Comparison of ENCODE assay signal across 8 cellular contexts in the genomic region with DNA sequence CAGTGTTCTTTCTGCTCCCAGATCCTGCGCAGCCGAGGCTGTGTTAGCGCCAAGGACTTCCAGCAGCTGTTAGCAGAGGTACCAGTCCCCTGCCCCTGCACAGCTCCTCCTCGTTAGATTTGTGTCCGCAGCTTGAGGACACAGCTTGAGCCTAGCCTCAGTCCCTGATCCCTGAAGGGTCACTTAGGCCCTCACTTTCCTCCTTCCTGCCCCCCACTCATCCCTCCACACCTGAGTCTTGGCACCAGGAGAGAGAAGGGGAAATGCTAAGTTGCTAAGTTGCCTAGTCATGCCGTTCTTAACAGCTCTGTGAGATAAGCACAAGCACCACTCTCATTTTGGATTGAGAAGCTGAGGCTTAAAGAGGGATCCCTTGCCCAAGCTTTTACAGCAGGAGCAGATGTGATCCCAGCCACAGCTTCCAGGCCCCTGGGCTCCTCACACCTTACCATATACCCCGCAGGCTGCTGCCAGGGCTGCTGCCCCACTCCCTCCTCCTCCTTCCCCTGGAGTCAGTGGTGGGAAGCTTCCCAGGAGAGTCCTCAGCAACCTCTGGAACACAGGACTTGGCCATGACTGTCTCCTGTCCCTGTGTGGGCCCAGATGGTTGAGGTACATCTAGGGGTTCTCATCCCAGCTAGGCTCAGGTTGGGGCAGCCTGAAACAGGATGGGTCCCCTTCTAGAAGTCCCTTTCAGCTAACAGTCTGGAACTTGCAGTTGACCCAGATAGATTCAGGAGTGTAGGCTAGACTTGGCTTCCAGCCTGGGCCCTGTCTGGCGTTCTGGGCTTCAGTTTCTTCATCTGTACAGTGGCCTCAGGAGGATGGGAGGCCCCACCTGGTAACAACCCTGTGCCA. TPM values are rescaled to one million over a fixed set of nuclear protein-coding genes. Genes with fewer than 3 reads are reported as not detected.
DNase-seq lines count a peak whose midpoint lies in the region; ATAC-seq and TF ChIP-seq lines count a peak whose summit lies in the region.

No MANE protein-coding gene starts in this region.

- H3K27ac ChIP-seq in AG04450 (ENCODE audit: low read depth, low read length), result peak overlapping the region; percentile 90
- H3K27ac ChIP-seq in HUES6 (ENCODE audit: low read depth, low read length), result no peak overlapping the region
- H3K27ac ChIP-seq in lung (ENCODE audit: low read depth in 1 of 2, low read length in 1 of 2), result peak overlapping the region in 1 of 2 donors; percentile 98

- H3K9me3 ChIP-seq in AG04450 (ENCODE audit: control insufficient read depth, insufficient read depth, low read length) (no peaks in the 10 kb centered on the region; the same call in 1 of the 2 replicates), HUES6 (ENCODE audit: control insufficient read depth, insufficient read depth, low read depth, low read length) (no peaks in the 10 kb centered on the region), lung (ENCODE audit: control insufficient read depth in 2 of 2, insufficient read depth in 1 of 2, low read length in 1 of 2) (no peaks in the 10 kb centered on the region)

- CTCF ChIA-PET in AG04450 (lab: Charles Lee), result interaction anchor here (1.2 to 3.0 kb wide), 2 partner anchors 115 to 263 kb away, joined by 3 to 27 read pairs; no protein-coding TSS in a partner anchor

- TF ChIP-seq CTCF in AG04450 (IDR thresholded peaks at IDR 0.05; ENCODE audit: low read depth, low read length) (no peak), astrocyte of the cerebellum (IDR thresholded peaks at IDR 0.05; ENCODE audit: low read depth, low read length, missing control alignments) (no peak), lung (IDR thresholded peaks at IDR 0.05; ENCODE audit: control extremely low read depth, extremely low read depth) (no peak)

- peaks cover 9% of the 10 kb centered on the region for H3K36me3 ChIP-seq in HUES6 (ENCODE audit: control insufficient read depth, insufficient read depth, low read length)
- H3K36me3 ChIP-seq in lung (ENCODE audit: control insufficient read depth in 2 of 2, insufficient read depth in 2 of 2, low read length in 2 of 2), result peaks cover 0 to 11% of the 10 kb centered on the region in 2 donors

- no peak for ATAC-seq in lung (ENCODE audit: insufficient read depth, low FRiP score)
- ATAC-seq in HG03025 (IDR thresholded peaks at IDR 0.05; ENCODE audit: low FRiP score, unreplicated experiment), result no peak

- no peaks in the 10 kb centered on the region for H3K27me3 ChIP-seq in AG04450 (ENCODE audit: control insufficient read depth, insufficient read depth, low read length)
- no peaks in the 10 kb centered on the region for H3K27me3 ChIP-seq in HUES6 (ENCODE audit: control insufficient read depth, insufficient read depth, low read length)
- no peaks in the 10 kb centered on the region for H3K27me3 ChIP-seq in lung (ENCODE audit: control insufficient read depth, insufficient read depth)

- peak overlapping the region; percentile 92 for H3K9ac ChIP-seq in HUES6 (ENCODE audit: low read length)

- in situ Hi-C loops in astrocyte of the cerebellum (cut with HindIII; ENCODE audit: low sequenced_read_pairs), result no loop called here

- 9% methylated on average over 8 of the region's 8 CpGs for WGBS in lung, 2 donors

- POLR2A ChIA-PET in AG04450 (lab: Yijun Ruan, JAX), result interaction anchor here (1.3 to 3.0 kb wide), 4 partner anchors 12 to 257 kb away, joined by 3 to 26 read pairs (median 6); partner anchors contain the start of genes MPHOSPH9 and MTRFR

- H3K4me3 ChIP-seq in AG04450 (ENCODE audit: low read depth, low read length) (peak overlapping the region; percentile 98), HUES6 (ENCODE audit: low read depth, low read length) (peak overlapping the region; percentile 84), astrocyte of the cerebellum (ENCODE audit: low read depth, low read length) (peak overlapping the region; percentile 96), lung (peak overlapping the region; percentile 86)

- no peak for DNase-seq in AG04450 (ENCODE audit: low read depth, low spot score)
- no peak for DNase-seq in astrocyte of the cerebellum (ENCODE audit: low read depth)
- no peak for DNase-seq in lung (ENCODE audit: low spot score)
- DNase-seq in NCI-H1694 treated with DMSO at 0.1 percent for 48 hours (lab: John Stamatoyannopoulos, UW), result no peak
- no peak for DNase-seq in globus pallidus (ENCODE audit: low spot score)
- DNase-seq in dedifferentiated amniotic fluid mesenchymal stem cell (ENCODE audit: extremely low spot score), result no peak

- peaks cover 16% of the 10 kb centered on the region for H3K4me1 ChIP-seq in HUES6 (ENCODE audit: control insufficient read depth, insufficient read depth, low read length)
- H3K4me1 ChIP-seq in lung (ENCODE audit: control insufficient read depth in 2 of 2, insufficient read depth in 2 of 2, low read length in 2 of 2), result peaks cover 3 to 27% of the 10 kb centered on the region in 2 donors

RNA-seq across cellular contexts. Expression of gene OGFOD2, which starts 1.0 kb away (rescaled TPM):
- polyA plus RNA-seq in AG04450 (2011; rRNA removed) (6.1 and 8.9 TPM in 2 replicates), lung (10 to 100 TPM; 17.3 to 19.7 TPM)
- 7.3 and 8.0 TPM in 2 replicates for polyA minus RNA-seq in AG04450 (2011; rRNA and poly(A)+ RNA removed)
- 10 to 100 TPM; 11.4 to 30.1 TPM for total RNA-seq in lung

RNA-seq across cellular contexts. Expression of gene ARL6IP4, which starts 4.5 kb away (rescaled TPM):
- polyA plus RNA-seq in AG04450 (2011; rRNA removed) (185 and 209 TPM in 2 replicates), lung (100 to 1,000 TPM; 197 to 354 TPM)
- polyA minus RNA-seq in AG04450 (2011; rRNA and poly(A)+ RNA removed), result 57.7 and 61.3 TPM in 2 replicates
- 100 to 1,000 TPM in 1 of 2 donors, 10 to 100 TPM in 1; 83.6 to 186 TPM for total RNA-seq in lung

RNA-seq across cellular contexts. Expression of gene ABCB9, which starts 9.8 kb away (rescaled TPM):
- polyA plus RNA-seq in AG04450 (2011; rRNA removed) (3.4 and 5.0 TPM in 2 replicates), lung (1 to 10 TPM; 2.7 to 2.9 TPM)
- polyA minus RNA-seq in AG04450 (2011; rRNA and poly(A)+ RNA removed), result 12.2 and 12.8 TPM in 2 replicates
- 1 to 10 TPM; 6.7 to 7.5 TPM for total RNA-seq in lung
